8 cellular contexts compared by ENCODE assay signal in the genomic region with DNA sequence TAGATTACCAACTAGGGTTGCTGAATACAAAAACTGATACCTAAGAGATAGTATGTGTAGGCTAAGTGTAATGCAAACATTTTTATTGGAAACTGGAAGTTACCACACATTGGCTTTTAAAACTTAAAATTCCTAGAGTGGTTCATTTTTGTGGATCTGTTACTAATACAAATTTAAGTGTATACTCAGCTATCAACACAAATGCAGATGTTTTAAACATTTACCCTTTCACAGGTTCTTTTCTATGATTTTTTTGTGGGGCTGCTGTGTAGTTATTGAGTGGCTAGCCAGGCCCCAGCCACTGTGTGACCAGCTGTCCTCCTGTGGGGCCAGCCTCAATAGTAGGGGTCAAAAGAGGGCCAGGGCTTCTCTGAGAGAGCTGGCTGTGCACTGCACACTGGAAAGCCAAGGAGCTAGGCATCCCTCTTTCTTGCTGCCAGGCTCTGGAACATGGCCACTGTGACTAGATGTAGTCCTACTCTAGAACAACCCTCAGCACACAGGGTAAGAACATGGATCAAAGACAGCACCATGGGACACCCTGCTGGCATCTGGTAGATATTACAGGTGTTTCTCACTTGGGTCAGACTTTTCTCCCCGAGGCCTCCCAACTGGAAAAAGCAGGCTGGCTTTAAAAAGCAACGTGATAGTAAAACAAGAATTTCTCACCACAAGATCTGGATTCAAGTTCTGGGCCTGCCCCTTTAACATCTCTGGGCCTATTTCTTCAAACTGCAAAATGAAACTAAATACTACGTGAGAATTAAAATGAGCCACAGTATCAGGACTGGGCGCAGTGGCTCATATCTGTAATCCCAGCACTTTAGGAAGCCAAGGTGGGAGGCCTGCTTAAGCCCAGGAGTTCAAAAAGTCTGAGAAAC. TPM values are rescaled to one million over a fixed set of nuclear protein-coding genes. Genes with fewer than 3 reads are reported as not detected.
DNase-seq lines count a peak whose midpoint lies in the region; ATAC-seq and TF ChIP-seq lines count a peak whose summit lies in the region.

No MANE protein-coding gene starts in this region.

- peaks cover 13 to 27% of the 10 kb centered on the region in 2 donors for H3K4me1 Mint-ChIP-seq in immature natural killer cell

- peak; percentile 55 for TF ChIP-seq CTCF in HEK293 (tag by site-specific recombination; IDR thresholded peaks at IDR 0.05)
- peak; percentile 80 for TF ChIP-seq CTCF in brain microvascular endothelial cell (IDR thresholded peaks at IDR 0.05; ENCODE audit: low read depth, low read length, missing control alignments)

- no peaks in the 10 kb centered on the region for H3K27me3 Mint-ChIP-seq in immature natural killer cell (ENCODE audit: low read depth in 3 of 3)

- no peak overlapping the region for H3K27ac ChIP-seq in HEK293 (ENCODE audit: extremely low read depth, low read depth, low read length)
- no peak overlapping the region for H3K27ac ChIP-seq in brain microvascular endothelial cell

- no peaks in the 10 kb centered on the region for H3K27me3 ChIP-seq in brain microvascular endothelial cell (replicated peaks)

- CTCF ChIA-PET in HEK293 (lab: Yijun Ruan, JAX): interaction anchor here (0.6 to 15.7 kb wide), 20 partner anchors 9 to 870 kb away, joined by 3 to 434 read pairs (median 4); a partner anchor contains a TSS

- H3K4me1 ChIP-seq in HEK293 (ENCODE audit: control insufficient read depth, insufficient read depth, low read length): peaks cover 3% of the 10 kb centered on the region; the same call in 1 of the 2 replicates

- H3K36me3 Mint-ChIP-seq in immature natural killer cell: no peaks in the 10 kb centered on the region

- H3K4me3 Mint-ChIP-seq in immature natural killer cell: no peak overlapping the region

- POLR2A ChIA-PET in HEK293 (lab: Yijun Ruan, JAX): interaction anchor here (0.5 to 7.1 kb wide), 12 partner anchors 9 to 159 kb away, joined by 3 to 60 read pairs (median 4); a partner anchor contains a TSS

- no peaks in the 10 kb centered on the region for H3K9me3 Mint-ChIP-seq in immature natural killer cell

- no peak for ATAC-seq in HG03039 (IDR thresholded peaks at IDR 0.05; ENCODE audit: unreplicated experiment)

- no peaks in the 10 kb centered on the region for H3K9me3 ChIP-seq in HEK293 (ENCODE audit: control insufficient read depth, insufficient read depth, low read depth, low read length)

- in situ Hi-C loops in brain microvascular endothelial cell (cut with HindIII; ENCODE audit: low pct_ligation_motif_present, low sequenced_read_pairs): no loop called here

- no peak overlapping the region for H3K4me3 ChIP-seq in HEK293 (ENCODE audit: low read depth, low read length)
- H3K4me3 ChIP-seq in brain microvascular endothelial cell (ENCODE audit: low read depth, low read length): no peak overlapping the region

- DNase-seq in EH (ENCODE audit: low read depth): peak; percentile 86
- DNase-seq in NCI-H2029 treated with DMSO at 0.1 percent for 48 hours (lab: John Stamatoyannopoulos, UW): peak; percentile 21
- DNase-seq in T-helper 22 cell (ENCODE audit: low read depth): peak; percentile 10
- DNase-seq in brain microvascular endothelial cell: peak; percentile 67
- peak; percentile 47 to 59 (median 48) for DNase-seq in immature natural killer cell
- peak; percentile 10 to 19 for DNase-seq in stimulated activated CD4-positive, alpha-beta T cell treated with anti-CD3 and anti-CD28 coated beads, Interleukin-15, amount 100 ng/mL, for 1 hour (ENCODE audit: low read depth in 1 of 2, low spot score in 1 of 2)

- H3K36me3 ChIP-seq in HEK293 (ENCODE audit: control insufficient read depth in 2 of 2, insufficient read depth in 1 of 2, low read length in 2 of 2): peaks cover 14 to 55% of the 10 kb centered on the region in 2 experiments
- peaks cover 14% of the 10 kb centered on the region for H3K36me3 ChIP-seq in brain microvascular endothelial cell (replicated peaks)

- H3K27ac Mint-ChIP-seq in immature natural killer cell: peak overlapping the region in 5 of 6 donors; percentile 53 to 81 (median 63)

TF ChIP-seq in HEK293, 187 proteins besides CTCF, POLR2A, EP300 and RAD21:
- TF ChIP-seq IKZF3 (tag by site-specific recombination; IDR thresholded peaks at IDR 0.05) (peak; percentile 32; the same call in 1 of the 2 replicates), ZNF654 (tag by site-specific recombination; IDR thresholded peaks at IDR 0.05; ENCODE audit: low read depth) (peak; percentile 76), ZSCAN30 (tag by site-specific recombination; IDR thresholded peaks at IDR 0.05) (peak; percentile 38; the same call in 1 of the 2 replicates), ZNF548 (tag by site-specific recombination; IDR thresholded peaks at IDR 0.05) (no peak), GFI1B (tag by site-specific recombination; IDR thresholded peaks at IDR 0.05) (no peak), ZNF600 (tag by site-specific recombination; IDR thresholded peaks at IDR 0.05) (0 out of 2 replicates have a peak, but pooled peaks have one; percentile 20)
- TF ChIP-seq, protein P1, sequence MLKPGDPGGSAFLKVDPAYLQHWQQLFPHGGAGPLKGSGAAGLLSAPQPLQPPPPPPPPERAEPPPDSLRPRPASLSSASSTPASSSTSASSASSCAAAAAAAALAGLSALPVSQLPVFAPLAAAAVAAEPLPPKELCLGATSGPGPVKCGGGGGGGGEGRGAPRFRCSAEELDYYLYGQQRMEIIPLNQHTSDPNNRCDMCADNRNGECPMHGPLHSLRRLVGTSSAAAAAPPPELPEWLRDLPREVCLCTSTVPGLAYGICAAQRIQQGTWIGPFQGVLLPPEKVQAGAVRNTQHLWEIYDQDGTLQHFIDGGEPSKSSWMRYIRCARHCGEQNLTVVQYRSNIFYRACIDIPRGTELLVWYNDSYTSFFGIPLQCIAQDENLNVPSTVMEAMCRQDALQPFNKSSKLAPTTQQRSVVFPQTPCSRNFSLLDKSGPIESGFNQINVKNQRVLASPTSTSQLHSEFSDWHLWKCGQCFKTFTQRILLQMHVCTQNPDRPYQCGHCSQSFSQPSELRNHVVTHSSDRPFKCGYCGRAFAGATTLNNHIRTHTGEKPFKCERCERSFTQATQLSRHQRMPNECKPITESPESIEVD (tag by site-specific recombination; IDR thresholded peaks at IDR 0.05): peak; percentile 63
- TF ChIP-seq, protein P2, sequence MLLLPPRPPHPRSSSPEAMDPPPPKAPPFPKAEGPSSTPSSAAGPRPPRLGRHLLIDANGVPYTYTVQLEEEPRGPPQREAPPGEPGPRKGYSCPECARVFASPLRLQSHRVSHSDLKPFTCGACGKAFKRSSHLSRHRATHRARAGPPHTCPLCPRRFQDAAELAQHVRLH (tag by site-specific recombination; IDR thresholded peaks at IDR 0.05): 0 out of 2 replicates have a peak, but pooled peaks have one; percentile 56

RNA-seq across cellular contexts. Expression of a gene that starts 7.3 kb away (rescaled TPM):
- 10 to 100 TPM; 35.8 to 54.1 (median 40.1) TPM for polyA plus RNA-seq in immature natural killer cell

RNA-seq across cellular contexts. Expression of a gene that starts 11.7 kb away (rescaled TPM):
- 10 to 100 TPM; 42.5 to 69.6 (median 55.8) TPM for polyA plus RNA-seq in immature natural killer cell

RNA-seq across cellular contexts. Expression of a gene that starts 40.1 kb away (rescaled TPM):
- polyA plus RNA-seq in immature natural killer cell: 1 to 10 TPM in 1 of 3 donors, under 1 TPM in 2; 0.43 to 2.5 (median 0.52) TPM

Comparison
In these comparisons a context has a peak if more than half of its experiments do, and no peak if none do; other contexts are left out.
1. DNase-seq: peak in every context shown above with its lines; median percentile 86 in EH; 67 in brain microvascular endothelial cell; 48 in immature natural killer cell; 21 in NCI-H2029 treated with DMSO at 0.1 percent for 48 hours; 14 in stimulated activated CD4-positive, alpha-beta T cell treated with anti-CD3 and anti-CD28 coated beads, Interleukin-15, amount 100 ng/mL, for 1 hour; 10 in T-helper 22 cell.